13 cellular contexts compared by ENCODE assay signal in the genomic region with DNA sequence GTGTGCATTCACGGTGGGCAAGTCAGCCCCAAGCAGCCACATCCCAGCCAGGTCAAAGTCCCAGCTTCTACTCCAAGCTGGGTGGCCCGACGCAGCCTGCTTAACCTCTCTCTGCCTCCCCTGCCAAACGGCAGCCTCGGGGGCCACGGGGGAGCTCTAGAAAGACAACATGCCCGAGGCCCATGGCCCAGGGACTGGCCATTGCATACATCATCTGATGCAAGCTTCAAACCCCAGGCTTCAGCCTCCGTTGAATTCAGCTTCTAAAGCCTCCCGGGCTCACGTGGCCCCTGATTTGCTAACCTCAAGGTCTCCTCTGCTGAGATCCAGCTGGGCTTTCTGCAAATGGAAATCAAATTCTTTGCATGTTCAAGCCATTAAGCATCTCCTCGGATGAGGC.
DNase-seq lines count a peak whose midpoint lies in the region; TF ChIP-seq lines count a peak whose summit lies in the region.
"Had no signal": no experiment of that assay in that cellular context is flagged by ENCODE, and none has a peak within 500 bp of the region (broad histone marks: within the 10 kb centered on the region; RNA-seq: fewer than 3 reads in every experiment).

No MANE protein-coding gene starts in this region.

- H3K36me3 ChIP-seq in hepatocyte (replicated peaks; ENCODE audit: insufficient read depth, low read depth) (no peaks in the 10 kb centered on the region), rectal smooth muscle tissue (ENCODE audit: control insufficient read depth, insufficient read depth, low read length) (no peaks in the 10 kb centered on the region)
- H3K36me3 ChIP-seq: Peyer's patch had no signal

- H3K4me3 ChIP-seq in hepatocyte (no peak overlapping the region), rectal smooth muscle tissue (ENCODE audit: low read length) (no peak overlapping the region)
- H3K4me3 ChIP-seq: Peyer's patch, psoas muscle had no signal

- H3K9me3 ChIP-seq in hepatocyte (ENCODE audit: low read depth) = no peaks in the 10 kb centered on the region
- H3K9me3 ChIP-seq: Peyer's patch, psoas muscle had no signal

- H3K27me3 ChIP-seq in hepatocyte (no peaks in the 10 kb centered on the region), rectal smooth muscle tissue (ENCODE audit: control insufficient read depth, insufficient read depth, low read length) (no peaks in the 10 kb centered on the region)
- H3K27me3 ChIP-seq: Peyer's patch had no signal

- H3K4me1 ChIP-seq in hepatocyte (ENCODE audit: insufficient read depth) = peaks cover 14% of the 10 kb centered on the region
- H3K4me1 ChIP-seq in rectal smooth muscle tissue (ENCODE audit: control insufficient read depth, insufficient read depth, low read length) = peaks cover 44% of the 10 kb centered on the region

- peak overlapping the region; percentile 51 for H3K27ac ChIP-seq in hepatocyte
- H3K27ac ChIP-seq in rectal smooth muscle tissue (ENCODE audit: low read depth, low read length) = peak overlapping the region; percentile 71
- H3K27ac ChIP-seq: psoas muscle had no signal

- DNase-seq in GM04503 (ENCODE audit: low read depth) (peak; percentile 9), brain pericyte (ENCODE audit: low read depth, low spot score) (peak; percentile 26), hepatocyte (ENCODE audit: low spot score) (peak; percentile 37), NCI-H1048 (lab: John Stamatoyannopoulos, UW) (no peak), glomerular visceral epithelial cell (ENCODE audit: extremely low spot score) (no peak), GM19240 (ENCODE audit: insufficient read length, low spot score) (no peak)
- DNase-seq in stimulated activated CD4-positive, alpha-beta T cell treated with anti-CD3 and anti-CD28 coated beads, Interleukin-4, amount 100 ng/mL, for 1 hour = no peak
- DNase-seq: CD4-positive, CD25-positive, alpha-beta regulatory T cell; effector CD8-positive, alpha-beta T cell; NCI-H2029 treated with DMSO at 0.1 percent for 48 hours; Peyer's patch had no signal

- TF ChIP-seq CTCF in hepatocyte (IDR thresholded peaks at IDR 0.05; ENCODE audit: poor library complexity) = no peak

- H3K9me2 ChIP-seq in hepatocyte (replicated peaks; ENCODE audit: insufficient read depth) = no peaks in the 10 kb centered on the region

- 50% methylated on average over 11 of the region's 11 CpGs for WGBS in hepatocyte (ENCODE audit: low lambda C conversion rate, missing lambda C conversion rate)

- H3K4me2 ChIP-seq in hepatocyte = peak overlapping the region; percentile 61

- no peaks in the 10 kb centered on the region for H3K79me2 ChIP-seq in hepatocyte

- no peak overlapping the region for H3K9ac ChIP-seq in rectal smooth muscle tissue (ENCODE audit: low read length)

- H4K20me1 ChIP-seq in hepatocyte (ENCODE audit: insufficient read depth, poor library complexity, severe bottlenecking) = no peaks in the 10 kb centered on the region

- no peak overlapping the region for H2AFZ ChIP-seq in hepatocyte

Comparison
In these comparisons a context has a peak if more than half of its experiments do, and no peak if none do; other contexts are left out.
1. DNase-seq: peak in GM04503 (single experiment), brain pericyte (single experiment) and hepatocyte (single experiment); none in NCI-H1048 (single experiment), stimulated activated CD4-positive, alpha-beta T cell treated with anti-CD3 and anti-CD28 coated beads, Interleukin-4, amount 100 ng/mL, for 1 hour (single experiment), glomerular visceral epithelial cell (single experiment) and GM19240 (single experiment).